Comparison of ENCODE assay signal across 8 cellular contexts in the genomic region with DNA sequence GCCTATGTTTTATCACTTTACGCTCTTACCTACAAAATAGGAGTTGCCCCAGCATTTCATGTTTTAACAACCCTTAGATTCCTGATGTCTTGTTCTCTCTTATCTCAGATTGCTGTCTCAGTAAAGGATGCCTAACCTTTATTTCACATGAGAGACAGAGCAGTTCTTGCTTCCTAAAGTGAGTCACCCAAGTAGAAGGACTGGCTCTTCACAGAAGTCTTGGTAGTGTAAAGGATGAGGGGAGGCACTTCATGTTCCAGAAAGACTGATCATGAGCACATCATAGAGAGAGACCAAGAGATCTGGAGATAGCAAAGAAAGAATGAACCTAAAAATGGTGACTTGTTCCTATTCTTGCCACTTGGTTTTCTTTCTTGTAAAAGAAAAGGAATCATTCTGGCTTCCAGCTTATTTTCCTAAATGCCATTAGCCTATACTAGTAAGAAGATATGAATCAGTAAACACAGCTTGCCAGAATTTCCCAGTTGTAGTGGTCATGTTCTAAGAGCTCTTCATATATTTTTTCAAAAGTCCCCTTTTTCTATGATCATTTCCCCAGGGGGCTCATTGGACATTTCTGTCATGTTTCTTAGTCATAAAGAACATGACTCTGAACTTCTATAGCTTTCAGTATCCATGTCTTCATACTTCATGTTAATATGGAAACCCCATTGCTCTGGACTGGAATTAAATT. TPM values are rescaled to one million over a fixed set of nuclear protein-coding genes. Genes with fewer than 3 reads are reported as not detected.
DNase-seq lines count a peak whose midpoint lies in the region; ATAC-seq and TF ChIP-seq lines count a peak whose summit lies in the region.

No MANE protein-coding gene starts in this region.

- no peak for DNase-seq in CD8-positive, alpha-beta memory T cell
- DNase-seq in amniotic epithelial cell (ENCODE audit: low read depth) (peak; percentile 84), GM13976 (ENCODE audit: low spot score) (no peak), mesothelial cell of epicardium (ENCODE audit: low spot score in 2 of 2, unreplicated experiment in 2 of 2) (no peak), NCI-H146 (lab: John Stamatoyannopoulos, UW) (no peak), dermis blood vessel endothelial cell (no peak)

- peak overlapping the region in 6 of 8 donors; percentile 17 to 59 (median 36) for H3K27ac Mint-ChIP-seq in CD8-positive, alpha-beta memory T cell
- no peak overlapping the region for H3K27ac Mint-ChIP-seq in mesothelial cell of epicardium

- no peaks in the 10 kb centered on the region for H3K27me3 Mint-ChIP-seq in CD8-positive, alpha-beta memory T cell
- H3K27me3 Mint-ChIP-seq in mesothelial cell of epicardium (ENCODE audit: low read depth): no peaks in the 10 kb centered on the region

- H3K36me3 Mint-ChIP-seq in CD8-positive, alpha-beta memory T cell: peaks cover under 1 to 39% (median 2%) of the 10 kb centered on the region in 3 donors
- H3K36me3 Mint-ChIP-seq in mesothelial cell of epicardium: no peaks in the 10 kb centered on the region

- H3K9me3 ChIP-seq in CD8-positive, alpha-beta memory T cell (ENCODE audit: low read length): no peaks in the 10 kb centered on the region

- POLR2A ChIA-PET in CD8-positive, alpha-beta memory T cell (lab: Charles Lee): interaction anchor here (0.5 kb wide), 1 partner anchor 116 kb away, joined by 3 read pairs; no protein-coding TSS in a partner anchor

- no peaks in the 10 kb centered on the region for H3K9me3 Mint-ChIP-seq in CD8-positive, alpha-beta memory T cell
- peaks cover 4% of the 10 kb centered on the region for H3K9me3 Mint-ChIP-seq in mesothelial cell of epicardium

- H3K27ac ChIP-seq in CD8-positive, alpha-beta memory T cell (ENCODE audit: low read depth, low read length): no peak overlapping the region

- CTCF ChIA-PET in CD8-positive, alpha-beta memory T cell (lab: Charles Lee): no interaction called here

- TF ChIP-seq CTCF in GM13976 (IDR thresholded peaks at IDR 0.05; ENCODE audit: borderline replicate concordance, control extremely low read depth, extremely low read depth, insufficient read depth, missing control alignments) (no peak), mesothelial cell of epicardium (IDR thresholded peaks at IDR 0.05; ENCODE audit: unreplicated experiment) (no peak)

- no peak overlapping the region for H3K4me3 Mint-ChIP-seq in CD8-positive, alpha-beta memory T cell
- H3K4me3 Mint-ChIP-seq in mesothelial cell of epicardium: no peak overlapping the region

- no peaks in the 10 kb centered on the region for H3K27me3 ChIP-seq in CD8-positive, alpha-beta memory T cell (ENCODE audit: insufficient read depth, low read length, poor library complexity, severe bottlenecking)

- ATAC-seq in GM19397 (IDR thresholded peaks at IDR 0.05; ENCODE audit: unreplicated experiment) (peak; percentile 70), HG03045 (IDR thresholded peaks at IDR 0.05; ENCODE audit: unreplicated experiment) (peak; percentile 82)

- peaks cover 24 to 57% (median 46%) of the 10 kb centered on the region in 3 donors for H3K4me1 Mint-ChIP-seq in CD8-positive, alpha-beta memory T cell
- H3K4me1 Mint-ChIP-seq in mesothelial cell of epicardium: peaks cover 8% of the 10 kb centered on the region

- peaks cover 6% of the 10 kb centered on the region for H3K36me3 ChIP-seq in CD8-positive, alpha-beta memory T cell (ENCODE audit: insufficient read depth, low read length)

- H3K4me3 ChIP-seq in CD8-positive, alpha-beta memory T cell (ENCODE audit: low read length): no peak overlapping the region

- H3K4me1 ChIP-seq in CD8-positive, alpha-beta memory T cell (ENCODE audit: insufficient read depth, low read length): no peaks in the 10 kb centered on the region

- in situ Hi-C loops in GM13976 (cut with MboI; ENCODE audit: low sequenced_read_pairs, unreplicated experiment): no loop called here

RNA-seq across cellular contexts. Expression of a gene that starts 54.9 kb away (rescaled TPM):
- 10 to 100 TPM; 38.5 to 38.6 TPM for total RNA-seq in CD8-positive, alpha-beta memory T cell
- 80.4 TPM for polyA plus RNA-seq in CD8-positive, alpha-beta memory T cell
- 15.8 to 19.6 TPM (median 17.1 TPM) in 3 replicates for total RNA-seq in mesothelial cell of epicardium
- 29.8 and 35.8 TPM in 2 replicates for total RNA-seq in dermis blood vessel endothelial cell
